ENCODE assay signal across 18 cellular contexts in genomic region chr1:170659404-170660035, GRCh38. TPM values are rescaled to one million over a fixed set of nuclear protein-coding genes. Genes with fewer than 3 reads are reported as not detected.
DNase-seq lines count a peak whose midpoint lies in the region; ATAC-seq, FAIRE-seq and TF ChIP-seq lines count a peak whose summit lies in the region.
"Had no signal": no experiment of that assay in that cellular context is flagged by ENCODE, and none has a peak within 500 bp of the region (broad histone marks: within the 10 kb centered on the region; RNA-seq: fewer than 3 reads in every experiment).

No MANE protein-coding gene starts in this region.

- H3K4me3 Mint-ChIP-seq in GM23338 = peak overlapping the region; percentile 79

- 69% methylated on average over 13 of the region's 13 CpGs for WGBS in smooth muscle cell (ENCODE audit: low lambda C conversion rate)

- H3K9me3 ChIP-seq in adipocyte (ENCODE audit: control insufficient read depth, low read length) = no peaks in the 10 kb centered on the region
- H3K9me3 ChIP-seq in smooth muscle cell (replicated peaks; ENCODE audit: low read depth) = no peaks in the 10 kb centered on the region
- no peaks in the 10 kb centered on the region for H3K9me3 ChIP-seq in colonic mucosa

- H3K9me2 ChIP-seq in GM23338 (ENCODE audit: insufficient read depth) = no peaks in the 10 kb centered on the region

- H3K27me3 Mint-ChIP-seq in GM23338 (ENCODE audit: insufficient read depth, low read depth, poor library complexity) = peaks cover 72% of the 10 kb centered on the region

- H4K20me1 ChIP-seq in GM23338 (replicated peaks; ENCODE audit: insufficient read depth) (peaks cover 9% of the 10 kb centered on the region), smooth muscle cell (ENCODE audit: low read depth) (no peaks in the 10 kb centered on the region)
- H4K20me1 ChIP-seq: BLaER1 treated with 17β-estradiol and CSF1 and Interleukin-3, amounts not matched to agents 10 nM and 100 nM had no signal

- H3F3A ChIP-seq in GM23338 (replicated peaks; ENCODE audit: low read depth) = 0 out of 2 replicates have a peak, but pooled peaks cover 5% of the 10 kb centered on the region
- no peaks in the 10 kb centered on the region for H3F3A ChIP-seq in smooth muscle cell (ENCODE audit: low read depth)

- H3K4me1 Mint-ChIP-seq in GM23338 = peaks cover 26% of the 10 kb centered on the region

- H3K36me3 ChIP-seq in GM23338 (ENCODE audit: insufficient read depth) (no peaks in the 10 kb centered on the region; the same call in 1 of the 2 replicates), adipocyte (ENCODE audit: control insufficient read depth, insufficient read depth, low read length, severe bottlenecking) (no peaks in the 10 kb centered on the region), smooth muscle cell (ENCODE audit: low read depth) (no peaks in the 10 kb centered on the region), colonic mucosa (no peaks in the 10 kb centered on the region)
- H3K36me3 ChIP-seq: BLaER1 treated with 17β-estradiol and CSF1 and Interleukin-3, amounts not matched to agents 10 nM and 100 nM had no signal

- H3K4me3 ChIP-seq in GM23338 (peak overlapping the region; percentile 79), adipocyte (ENCODE audit: low read length) (no peak overlapping the region), foreskin fibroblast (ENCODE audit: low read depth in 1 of 2, low read length in 2 of 2) (no peak overlapping the region), smooth muscle cell (no peak overlapping the region), colonic mucosa (no peak overlapping the region)
- H3K4me3 ChIP-seq: BLaER1 treated with 17β-estradiol and CSF1 and Interleukin-3, amounts not matched to agents 10 nM and 100 nM had no signal

- no peak overlapping the region for H3K9ac ChIP-seq in adipocyte (ENCODE audit: low read length)
- H3K9ac ChIP-seq in smooth muscle cell (ENCODE audit: low read depth) = no peak overlapping the region
- H3K9ac ChIP-seq in colonic mucosa (ENCODE audit: low read depth in 2 of 2, low read length in 2 of 2) = no peak overlapping the region
- H3K9ac ChIP-seq: BLaER1 treated with 17β-estradiol and CSF1 and Interleukin-3, amounts not matched to agents 10 nM and 100 nM had no signal

- intact Hi-C loops in colonic mucosa (cut with DNase I) = no loop called here

- peaks cover 45% of the 10 kb centered on the region for H3K4me1 ChIP-seq in GM23338 (ENCODE audit: insufficient read depth)
- peaks cover 16% of the 10 kb centered on the region for H3K4me1 ChIP-seq in adipocyte (ENCODE audit: control insufficient read depth, insufficient read depth, low read length)
- H3K4me1 ChIP-seq in smooth muscle cell (ENCODE audit: low read depth) = peaks cover 36% of the 10 kb centered on the region
- peaks cover 5% of the 10 kb centered on the region for H3K4me1 ChIP-seq in colonic mucosa

- ATAC-seq in GM23338 (peak; percentile 7), HG03025 (IDR thresholded peaks at IDR 0.05; ENCODE audit: low FRiP score, unreplicated experiment) (no peak), HG03108 (IDR thresholded peaks at IDR 0.05; ENCODE audit: unreplicated experiment) (no peak)
- ATAC-seq: PC-3 had no signal

- H3K27ac ChIP-seq in GM23338 (ENCODE audit: low read depth) (no peak overlapping the region), smooth muscle cell (ENCODE audit: low read depth) (no peak overlapping the region), colonic mucosa (no peak overlapping the region)
- H3K27ac ChIP-seq: BLaER1 treated with 17β-estradiol and CSF1 and Interleukin-3, amounts not matched to agents 10 nM and 100 nM; HL-60 had no signal

- H3K9me3 Mint-ChIP-seq in GM23338 = peaks cover 3% of the 10 kb centered on the region; the same call in 1 of the 3 replicates

- H3K27me3 ChIP-seq in GM23338 (ENCODE audit: insufficient read depth) (peaks cover 71% of the 10 kb centered on the region), adipocyte (replicated peaks; ENCODE audit: control insufficient read depth, insufficient read depth, low read length) (no peaks in the 10 kb centered on the region), smooth muscle cell (ENCODE audit: low read depth) (peaks cover 50% of the 10 kb centered on the region), colonic mucosa (peaks cover 49% of the 10 kb centered on the region)

- DNase-seq in GM23338 (ENCODE audit: low spot score) = peak; percentile 28
- peak; percentile 76 for DNase-seq in adipocyte (ENCODE audit: low read depth)
- DNase-seq in foreskin fibroblast = peak; percentile 66 to 91
- DNase-seq in smooth muscle cell (lab: John Stamatoyannopoulos, UW; ENCODE audit: unreplicated experiment) = no peak
- no peak for DNase-seq in GM19239 (ENCODE audit: insufficient read length, low spot score)
- DNase-seq in colonic mucosa = no peak
- DNase-seq: EL, KG1, NCI-H1105, NCI-H1694 treated with DMSO at 0.1 percent for 48 hours, NCI-H345, NCI-H526 treated with DMSO at 0.1 percent for 48 hours, PC-3, Right ventricle myocardium superior had no signal

- no peaks in the 10 kb centered on the region for H3K79me2 ChIP-seq in GM23338 (replicated peaks; ENCODE audit: insufficient read depth)
- peaks cover 6% of the 10 kb centered on the region for H3K79me2 ChIP-seq in smooth muscle cell (ENCODE audit: low read depth)

- H3K36me3 Mint-ChIP-seq in GM23338 (ENCODE audit: low read depth) = no peaks in the 10 kb centered on the region; the same call in 2 of the 3 replicates

- no peak for FAIRE-seq in GM19239 (lab: Jason Lieb, UNC)

- H3K4me2 ChIP-seq in GM23338 = peak overlapping the region; percentile 85
- no peak overlapping the region for H3K4me2 ChIP-seq in smooth muscle cell
- H3K4me2 ChIP-seq: BLaER1 treated with 17β-estradiol and CSF1 and Interleukin-3, amounts not matched to agents 10 nM and 100 nM had no signal

- no peak overlapping the region for H3K27ac Mint-ChIP-seq in GM23338

- H2AFZ ChIP-seq in GM23338 (no peak overlapping the region), smooth muscle cell (ENCODE audit: low read depth) (peak overlapping the region; percentile 82)

- 0 out of 4 replicates have a peak, but pooled peaks of 1 of the 2 experiments have one; percentile 6 for TF ChIP-seq CTCF in GM23338 (conservative IDR thresholded peaks at IDR 0.05; ENCODE audit: low read depth in 2 of 2)
- TF ChIP-seq CTCF in foreskin fibroblast (IDR thresholded peaks at IDR 0.05; ENCODE audit: low read depth, low read length) = no peak
- no peak for TF ChIP-seq CTCF in smooth muscle cell (IDR thresholded peaks at IDR 0.05; ENCODE audit: borderline replicate concordance, insufficient read depth, poor library complexity, severe bottlenecking)
- TF ChIP-seq CTCF in colonic mucosa (IDR thresholded peaks at IDR 0.05) = no peak

TF ChIP-seq in GM23338, 12 proteins besides CTCF, POLR2A, EP300 and RAD21 (continues in another document):
- TF ChIP-seq ZNF331 (CRISPR knock-in tag; IDR thresholded peaks at IDR 0.05; ENCODE audit: low read depth) (no peak), EZH2 (IDR thresholded peaks at IDR 0.05; ENCODE audit: low read depth, unreplicated experiment) (no peak), REST (IDR thresholded peaks at IDR 0.05; ENCODE audit: unreplicated experiment) (no peak), POLR2AphosphoS5 (IDR thresholded peaks at IDR 0.05; ENCODE audit: low read depth) (no peak), NANOG (IDR thresholded peaks at IDR 0.05; ENCODE audit: borderline replicate concordance) (no peak), EZH2phosphoT487 (IDR thresholded peaks at IDR 0.05; ENCODE audit: unreplicated experiment) (no peak)

RNA-seq across cellular contexts. Expression of gene PRRX1, which starts 4.4 kb away (rescaled TPM):
- total RNA-seq in GM23338 (2014; rRNA removed; shearing (Covaris generic)) = not detected in 2 replicates
- polyA plus RNA-seq in GM23338 (2016; fragmentation: Nextera tagmentation; extraction: Ambion mirVana) (0.58 TPM in 1 of 2 replicates, not detected in the other), smooth muscle cell (24.9 and 31.9 TPM in 2 replicates)
- total RNA-seq in smooth muscle cell (59.6 and 85.0 TPM in 2 replicates), colonic mucosa (1 to 10 TPM; 1.5 to 2.5 TPM)
- total RNA-seq: PC-3 had no signal

Comparison
In these comparisons a context has a peak if more than half of its experiments do, and no peak if none do; other contexts are left out.
1. DNase-seq: peak in GM23338 (single experiment), adipocyte (single experiment) and foreskin fibroblast (2 of 2); none in smooth muscle cell (single experiment), GM19239 (single experiment) and colonic mucosa (single experiment).
2. RNA of gene PRRX1, which starts 4.4 kb away (total RNA-seq): 59.6 to 85.0 TPM in smooth muscle cell; 1.5 to 2.5 TPM in colonic mucosa and not detected in GM23338; every median in the first group is over 10 times any median in the second.